19 cellular contexts compared by ENCODE assay signal in genomic region chr22:30114356-30114755, GRCh38. TPM values are rescaled to one million over a fixed set of nuclear protein-coding genes. Genes with fewer than 3 reads are reported as not detected.
DNase-seq lines count a peak whose midpoint lies in the region; ATAC-seq, FAIRE-seq and TF ChIP-seq lines count a peak whose summit lies in the region.
"Had no signal": no experiment of that assay in that cellular context is flagged by ENCODE, and none has a peak within 500 bp of the region (broad histone marks: within the 10 kb centered on the region; RNA-seq: fewer than 3 reads in every experiment).

No MANE protein-coding gene starts in this region.

- no peaks in the 10 kb centered on the region for H3K36me3 Mint-ChIP-seq in Calu3 (ENCODE audit: insufficient read depth, unreplicated experiment)
- H3K36me3 Mint-ChIP-seq: CD4-positive, CD25-positive, alpha-beta regulatory T cell had no signal

- H3K27me3 Mint-ChIP-seq in Calu3 (ENCODE audit: unreplicated experiment) = no peaks in the 10 kb centered on the region

- CTCF ChIA-PET in Calu3 (lab: Charles Lee) = no interaction called here

- BruUV-seq in Calu3 (replicated peaks; lab: Mats Ljungman, UMichigan) = no TSS peak

- no peaks in the 10 kb centered on the region for H3K36me3 ChIP-seq in upper lobe of right lung
- H3K36me3 ChIP-seq: BLaER1 treated with 17β-estradiol and CSF1 and Interleukin-3, amounts not matched to agents 10 nM and 100 nM had no signal

- ATAC-seq in GM18511 (IDR thresholded peaks at IDR 0.05; ENCODE audit: unreplicated experiment) (no peak), GM18909 (IDR thresholded peaks at IDR 0.05; ENCODE audit: poor library complexity, unreplicated experiment) (no peak), upper lobe of right lung (no peak)

- H3K4me1 Mint-ChIP-seq in Calu3 (ENCODE audit: low read depth, unreplicated experiment) = peaks cover 43% of the 10 kb centered on the region

- H3K9me3 ChIP-seq in upper lobe of right lung = no peaks in the 10 kb centered on the region
- H3K9me3 ChIP-seq: BLaER1 treated with 17β-estradiol and CSF1 and Interleukin-3, amounts not matched to agents 10 nM and 100 nM had no signal

- H3K27ac Mint-ChIP-seq in Calu3 (ENCODE audit: unreplicated experiment) = peak overlapping the region; percentile 45
- H3K27ac Mint-ChIP-seq: CD4-positive, CD25-positive, alpha-beta regulatory T cell; H9 had no signal

- no peaks in the 10 kb centered on the region for H3K27me3 ChIP-seq in upper lobe of right lung
- H3K27me3 ChIP-seq: BLaER1 treated with 17β-estradiol and CSF1 and Interleukin-3, amounts not matched to agents 10 nM and 100 nM had no signal

- DNase-seq in Calu3 (no peak), NCI-H460 (ENCODE audit: extremely low read depth, low read depth) (peak; percentile 28), fibroblast of gingiva (ENCODE audit: low read depth) (peak; percentile 35), RCC 7860 (ENCODE audit: low spot score) (no peak), upper lobe of right lung (no peak)
- DNase-seq: CD4-positive, CD25-positive, alpha-beta regulatory T cell; DMS153; DMS79 treated with DMSO at 0.1 percent for 48 hours; EL; GDM1; GOT3; H9 had no signal

- H3K4me3 ChIP-seq in upper lobe of right lung = no peak overlapping the region
- H3K4me3 ChIP-seq: BLaER1 treated with 17β-estradiol and CSF1 and Interleukin-3, amounts not matched to agents 10 nM and 100 nM had no signal

- no peak for TF ChIP-seq CTCF in Calu3 (IDR thresholded peaks at IDR 0.05; ENCODE audit: unreplicated experiment)
- no peak for TF ChIP-seq CTCF in upper lobe of right lung (IDR thresholded peaks at IDR 0.05)

- no peak overlapping the region for H3K4me3 Mint-ChIP-seq in Calu3 (ENCODE audit: low read depth, unreplicated experiment)
- H3K4me3 Mint-ChIP-seq: CD4-positive, CD25-positive, alpha-beta regulatory T cell; H9 had no signal

- FAIRE-seq in RCC 7860 (lab: Jason Lieb, UNC) = no peak
- FAIRE-seq: GM12892 had no signal

- H3K4me1 ChIP-seq in upper lobe of right lung = no peaks in the 10 kb centered on the region

- intact Hi-C loops in Calu3 (cut with micrococcal nuclease; ENCODE audit: unreplicated experiment) = no loop called here
- intact Hi-C loops in upper lobe of right lung (cut with DNase I) = no loop called here

- no peaks in the 10 kb centered on the region for H3K9me3 Mint-ChIP-seq in Calu3 (ENCODE audit: low read depth, unreplicated experiment)
- H3K9me3 Mint-ChIP-seq: CD4-positive, CD25-positive, alpha-beta regulatory T cell; H9 had no signal

- no peak overlapping the region for H3K27ac ChIP-seq in upper lobe of right lung
- H3K27ac ChIP-seq: BLaER1 treated with 17β-estradiol and CSF1 and Interleukin-3, amounts not matched to agents 10 nM and 100 nM; KMS-11 had no signal

RNA-seq across cellular contexts. Expression of gene HORMAD2, which starts 34.1 kb away (rescaled TPM):
- not detected in 2 replicates for total RNA-seq in Calu3 (2022)
- total RNA-seq in NCI-H460 (2014; rRNA removed; shearing (Covaris generic)) = not detected in 2 replicates
- not detected in 2 replicates for polyA plus RNA-seq in NCI-H460 (2014; cell fraction: nucleus; rRNA removed)
- not detected for total RNA-seq in upper lobe of right lung
- total RNA-seq: A673; CD4-positive, CD25-positive, alpha-beta regulatory T cell; H9; HT1080 had no signal
- polyA plus RNA-seq: CD4-positive, CD25-positive, alpha-beta regulatory T cell had no signal

Comparison
In these comparisons a context has a peak if more than half of its experiments do, and no peak if none do; other contexts are left out.
1. DNase-seq: peak in NCI-H460 (single experiment) and fibroblast of gingiva (single experiment); none in Calu3 (single experiment), RCC 7860 (single experiment) and upper lobe of right lung (single experiment).